11 cellular contexts compared by ENCODE assay signal in the genomic region with DNA sequence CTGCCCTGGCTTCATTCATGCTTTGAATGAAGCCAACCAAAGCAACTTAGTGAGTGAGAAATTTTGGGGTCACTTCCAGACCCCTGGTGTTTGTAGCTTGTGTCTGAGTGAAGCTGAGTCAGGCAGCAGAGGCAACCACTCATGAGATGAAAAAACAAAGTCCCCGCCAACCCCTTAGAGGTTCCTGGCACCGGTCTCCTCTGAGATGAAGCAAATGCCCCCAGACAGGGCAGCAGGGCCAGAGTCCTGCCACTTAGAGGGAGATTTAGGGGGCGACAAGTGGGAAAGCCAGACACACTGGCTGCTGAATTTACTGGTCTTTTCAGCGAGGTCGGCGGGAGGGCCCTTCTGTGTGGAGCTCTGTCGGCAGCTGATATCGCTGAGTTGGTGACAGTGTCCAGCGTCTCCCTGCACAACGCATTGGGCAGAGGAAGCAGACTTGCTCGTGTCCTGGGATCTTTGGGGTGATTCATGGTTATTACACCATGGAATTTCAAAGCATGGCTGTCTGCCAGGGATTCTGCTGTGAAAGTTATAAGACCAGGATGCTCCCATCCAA.
A peak's percentile ranks its signal among the peaks of the same experiment; 100 is the strongest.
DNase-seq lines count a peak whose midpoint lies in the region; ATAC-seq, FAIRE-seq and TF ChIP-seq lines count a peak whose summit lies in the region.
"Had no signal": no experiment of that assay in that cellular context is flagged by ENCODE, and none has a peak within 500 bp of the region (broad histone marks: within the 10 kb centered on the region; RNA-seq: fewer than 3 reads in every experiment).

No MANE protein-coding gene starts in this region.

- peaks cover 3% of the 10 kb centered on the region for H3K9me3 ChIP-seq in astrocyte (ENCODE audit: insufficient read depth, low read depth, low read length)

- peak overlapping the region; percentile 72 for H3K27ac ChIP-seq in astrocyte (ENCODE audit: low read depth, low read length)
- H3K27ac ChIP-seq: KMS-11 had no signal

- peaks cover 22% of the 10 kb centered on the region for H3K4me1 Mint-ChIP-seq in astrocyte (ENCODE audit: low read depth, unreplicated experiment)

- no peak for TF ChIP-seq CTCF in astrocyte (IDR thresholded peaks at IDR 0.05; ENCODE audit: insufficient read depth, low read depth, low read length)

- peak overlapping the region; percentile 75 for H3K27ac Mint-ChIP-seq in astrocyte (ENCODE audit: unreplicated experiment)
- H3K27ac Mint-ChIP-seq: dendritic cell treated with granulocyte-macrophage colony-stimulating factor and Interleukin-4, amounts not matched to agents 40 ng/mL and 50 ng/mL, for 4 days had no signal

- H3K79me2 ChIP-seq in astrocyte (ENCODE audit: insufficient read depth, low read length) = no peaks in the 10 kb centered on the region

- peak overlapping the region; percentile 63 for H3K4me2 ChIP-seq in astrocyte (ENCODE audit: low read length)
- H3K4me2 ChIP-seq: KMS-11 had no signal

- FAIRE-seq in astrocyte (lab: Jason Lieb, UNC) = peak; percentile 99

- H3K36me3 ChIP-seq in astrocyte (ENCODE audit: insufficient read depth, low read length) = no peaks in the 10 kb centered on the region

- DNase-seq in left cardiac atrium (peak; percentile 50), Right ventricle myocardium superior (no peak), astrocyte (ENCODE audit: low read depth) (peak; percentile 85), kidney tubule cell (ENCODE audit: low spot score) (peak; percentile 86), NCI-H2081 treated with DMSO at 0.1 percent for 48 hours (lab: John Stamatoyannopoulos, UW) (no peak)
- DNase-seq in effector CD4-positive, alpha-beta T cell = no peak
- DNase-seq in activated effector memory CD4-positive, alpha-beta T cell treated with anti-CD3 and anti-CD28 coated beads, Interleukin-2, amount 50 U/mL, for 16 hours = no peak
- DNase-seq: NCI-H524 had no signal

- no peaks in the 10 kb centered on the region for H4K20me1 ChIP-seq in astrocyte (ENCODE audit: insufficient read depth, low read length)

- no peak overlapping the region for H3K4me3 Mint-ChIP-seq in astrocyte (ENCODE audit: unreplicated experiment)
- H3K4me3 Mint-ChIP-seq: dendritic cell treated with granulocyte-macrophage colony-stimulating factor and Interleukin-4, amounts not matched to agents 40 ng/mL and 50 ng/mL, for 4 days had no signal

- peak overlapping the region; percentile 64 for H3K9ac ChIP-seq in astrocyte (ENCODE audit: low read length)
- H3K9ac ChIP-seq: KMS-11 had no signal

- H3K27me3 Mint-ChIP-seq in astrocyte (ENCODE audit: low read depth, unreplicated experiment) = no peaks in the 10 kb centered on the region

- H3K4me1 ChIP-seq in astrocyte (ENCODE audit: insufficient read depth, low read length) = peaks cover 31% of the 10 kb centered on the region

- H2AFZ ChIP-seq in astrocyte (ENCODE audit: low read depth, low read length) = peak overlapping the region; percentile 29

- intact Hi-C loops in left cardiac atrium (cut with DNase I) (no loop called here), Right ventricle myocardium superior (cut with DNase I) (no loop called here)

- H3K27me3 ChIP-seq in astrocyte (ENCODE audit: insufficient read depth, low read length) = no peaks in the 10 kb centered on the region

- no peak overlapping the region for H3K4me3 ChIP-seq in astrocyte (ENCODE audit: insufficient read depth, low read depth, low read length)

- H3K9me3 Mint-ChIP-seq in astrocyte (ENCODE audit: unreplicated experiment) = peaks cover 8% of the 10 kb centered on the region

- peak; percentile 38 to 74 for ATAC-seq in left cardiac atrium
- no peak for ATAC-seq in Right ventricle myocardium superior (ENCODE audit: poor library complexity)
- no peak for ATAC-seq in GM19035 (IDR thresholded peaks at IDR 0.05; ENCODE audit: unreplicated experiment)

- no peaks in the 10 kb centered on the region for H3K36me3 Mint-ChIP-seq in astrocyte (ENCODE audit: low read depth, unreplicated experiment)

Comparison
In these comparisons a context has a peak if more than half of its experiments do, and no peak if none do; other contexts are left out.
1. ATAC-seq: peak in left cardiac atrium (2 of 2); none in Right ventricle myocardium superior (single experiment) and GM19035 (single experiment).
2. DNase-seq: peak in left cardiac atrium (single experiment), astrocyte (single experiment) and kidney tubule cell (single experiment); none in Right ventricle myocardium superior (single experiment), effector CD4-positive, alpha-beta T cell (single experiment), NCI-H2081 treated with DMSO at 0.1 percent for 48 hours (single experiment) and activated effector memory CD4-positive, alpha-beta T cell treated with anti-CD3 and anti-CD28 coated beads, Interleukin-2, amount 50 U/mL, for 16 hours (single experiment).